Comparison of ENCODE assay signal across 9 cellular contexts in genomic region chr12:41663487-41664258, GRCh38.
DNase-seq lines count a peak whose midpoint lies in the region; ATAC-seq, FAIRE-seq and TF ChIP-seq lines count a peak whose summit lies in the region.
"Had no signal": no experiment of that assay in that cellular context is flagged by ENCODE, and none has a peak within 500 bp of the region (broad histone marks: within the 10 kb centered on the region; RNA-seq: fewer than 3 reads in every experiment).

No MANE protein-coding gene starts in this region.

- H3K9me3 ChIP-seq in Karpas-422 (ENCODE audit: low read length) (no peaks in the 10 kb centered on the region), astrocyte (ENCODE audit: insufficient read depth, low read depth, low read length) (no peaks in the 10 kb centered on the region), left lung (peaks cover 0 to 2% of the 10 kb centered on the region in 2 donors), thyroid gland (no peaks in the 10 kb centered on the region), mucosa of descending colon (no peaks in the 10 kb centered on the region)

- H4K20me1 ChIP-seq in Karpas-422 (ENCODE audit: insufficient read depth, low read depth, low read length) (no peaks in the 10 kb centered on the region), astrocyte (ENCODE audit: insufficient read depth, low read length) (no peaks in the 10 kb centered on the region)

- peak; percentile 87 for ATAC-seq in left lung
- ATAC-seq in GM18870 (IDR thresholded peaks at IDR 0.05; ENCODE audit: unreplicated experiment) = no peak
- no peak for ATAC-seq in mucosa of descending colon

- peaks cover 11% of the 10 kb centered on the region for H3K4me1 ChIP-seq in Karpas-422 (ENCODE audit: low read length)
- H3K4me1 ChIP-seq in astrocyte (ENCODE audit: insufficient read depth, low read length) = no peaks in the 10 kb centered on the region
- no peaks in the 10 kb centered on the region for H3K4me1 ChIP-seq in left lung
- H3K4me1 ChIP-seq in thyroid gland = no peaks in the 10 kb centered on the region
- H3K4me1 ChIP-seq in mucosa of descending colon (ENCODE audit: low read depth) = no peaks in the 10 kb centered on the region

- H2AFZ ChIP-seq in Karpas-422 (ENCODE audit: low read length) = peak overlapping the region; percentile 32
- H2AFZ ChIP-seq in astrocyte (ENCODE audit: low read depth, low read length) = peak overlapping the region; percentile 8

- no peak overlapping the region for H3K4me3 Mint-ChIP-seq in astrocyte (ENCODE audit: unreplicated experiment)

- H3K9ac ChIP-seq in Karpas-422 (ENCODE audit: low read length) (no peak overlapping the region), astrocyte (ENCODE audit: low read length) (no peak overlapping the region)

- TF ChIP-seq CTCF in AG10803 (conservative IDR thresholded peaks at IDR 0.05; ENCODE audit: low read length) = peak; percentile 55
- TF ChIP-seq CTCF in astrocyte (IDR thresholded peaks at IDR 0.05; ENCODE audit: insufficient read depth, low read depth, low read length) = peak; percentile 32
- TF ChIP-seq CTCF in left lung (IDR thresholded peaks at IDR 0.05) = peak; percentile 23 to 30
- TF ChIP-seq CTCF in thyroid gland (IDR thresholded peaks at IDR 0.05) = peak in 2 of 6 experiments; percentile 25 to 33
- TF ChIP-seq CTCF in mucosa of descending colon (IDR thresholded peaks at IDR 0.05) = no peak

- H3K36me3 ChIP-seq in Karpas-422 (ENCODE audit: insufficient read depth, low read length) (no peaks in the 10 kb centered on the region; the same call in 1 of the 2 replicates), astrocyte (ENCODE audit: insufficient read depth, low read length) (no peaks in the 10 kb centered on the region), left lung (no peaks in the 10 kb centered on the region), thyroid gland (no peaks in the 10 kb centered on the region), mucosa of descending colon (ENCODE audit: low read depth) (no peaks in the 10 kb centered on the region)

- DNase-seq in AG10803 (ENCODE audit: low read depth) (peak; percentile 17), Karpas-422 (no peak), astrocyte (ENCODE audit: low read depth) (peak; percentile 16), left lung (no peak), AG08395 (ENCODE audit: low spot score) (no peak), thyroid gland (no peak), mucosa of descending colon (no peak)
- DNase-seq: NK-92 treated with Interleukin-12 subunit alpha and Interleukin-12 subunit beta, amount 100 ng/mL, for 24 hours had no signal

- H3K4me2 ChIP-seq in Karpas-422 (ENCODE audit: low read depth, low read length, poor library complexity, severe bottlenecking) = no peak overlapping the region
- H3K4me2 ChIP-seq in astrocyte (ENCODE audit: low read length) = no peak overlapping the region

- no peak for TF ChIP-seq POLR2A in thyroid gland (IDR thresholded peaks at IDR 0.05)

- peaks cover 2% of the 10 kb centered on the region for H3K27me3 Mint-ChIP-seq in astrocyte (ENCODE audit: low read depth, unreplicated experiment)

- no peaks in the 10 kb centered on the region for H3K36me3 Mint-ChIP-seq in astrocyte (ENCODE audit: low read depth, unreplicated experiment)

- H3K27ac ChIP-seq in Karpas-422 (ENCODE audit: low read length) (no peak overlapping the region), astrocyte (ENCODE audit: low read depth, low read length) (no peak overlapping the region), left lung (no peak overlapping the region), thyroid gland (no peak overlapping the region)

- H3K4me3 ChIP-seq in AG10803 (ENCODE audit: low read length) (no peak overlapping the region), Karpas-422 (ENCODE audit: low read length) (no peak overlapping the region), astrocyte (ENCODE audit: insufficient read depth, low read depth, low read length) (no peak overlapping the region), left lung (no peak overlapping the region), thyroid gland (replicated peaks in 1 of 3) (no peak overlapping the region), mucosa of descending colon (no peak overlapping the region)

- H3K79me2 ChIP-seq in Karpas-422 (ENCODE audit: low read length) = no peaks in the 10 kb centered on the region
- no peaks in the 10 kb centered on the region for H3K79me2 ChIP-seq in astrocyte (ENCODE audit: insufficient read depth, low read length)

- no peaks in the 10 kb centered on the region for H3K9me2 ChIP-seq in Karpas-422 (replicated peaks; ENCODE audit: insufficient read depth, low read length)

- WGBS in thyroid gland, 2 donors = 16 to 22% methylated on average over 4 of the region's 4 CpGs

- no peak overlapping the region for H3K27ac Mint-ChIP-seq in astrocyte (ENCODE audit: unreplicated experiment)

- H3K27me3 ChIP-seq in Karpas-422 (ENCODE audit: low read length) (no peaks in the 10 kb centered on the region), astrocyte (ENCODE audit: insufficient read depth, low read length) (no peaks in the 10 kb centered on the region), left lung (no peaks in the 10 kb centered on the region), thyroid gland (no peaks in the 10 kb centered on the region)

- H3K4me1 Mint-ChIP-seq in astrocyte (ENCODE audit: low read depth, unreplicated experiment) = no peaks in the 10 kb centered on the region

- H3K9me3 Mint-ChIP-seq in astrocyte (ENCODE audit: unreplicated experiment) = no peaks in the 10 kb centered on the region

- no peak for FAIRE-seq in astrocyte (lab: Jason Lieb, UNC)

- intact Hi-C loops in left lung (cut with DNase I) (no loop called here), thyroid gland (cut with DNase I) (no loop called here), mucosa of descending colon (cut with DNase I, micrococcal nuclease) (no loop called here)

Comparison
In these comparisons a context has a peak if more than half of its experiments do, and no peak if none do; other contexts are left out.
1. DNase-seq: peak in AG10803 (single experiment) and astrocyte (single experiment); none in Karpas-422 (single experiment), left lung (0 of 2), AG08395 (single experiment), thyroid gland (0 of 2) and mucosa of descending colon (0 of 3).